Comparison of ENCODE assay signal across 7 cellular contexts in the genomic region with DNA sequence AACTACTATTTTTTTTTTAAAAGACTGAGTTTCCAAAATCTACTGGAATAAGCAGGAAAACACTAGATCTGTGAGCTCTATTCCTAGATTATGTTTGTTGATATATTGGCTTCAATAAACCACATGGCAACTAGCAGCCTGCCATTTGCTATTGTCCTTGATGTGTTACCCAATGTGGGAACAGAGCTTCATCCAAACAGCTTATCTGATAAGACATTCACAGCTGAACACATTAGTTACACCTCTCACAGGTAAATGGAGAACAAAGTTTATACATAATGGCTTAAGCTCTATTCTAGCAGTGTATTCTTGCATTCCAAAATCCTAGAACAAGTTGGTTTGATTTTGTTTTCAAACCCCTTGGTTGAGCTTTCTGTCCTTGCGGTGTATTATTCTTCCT.
"Had no signal": no experiment of that assay in that cellular context is flagged by ENCODE, and none has a peak within 500 bp of the region (broad histone marks: within the 10 kb centered on the region; RNA-seq: fewer than 3 reads in every experiment).

No MANE protein-coding gene starts in this region.

- FAIRE-seq: HepG2, HTR-8/SVneo, K562 had no signal

- ATAC-seq: HepG2, K562 had no signal

- H3K27ac ChIP-seq: HL-60 had no signal

- H3K4me3 ChIP-seq: K562 had no signal

- DNase-seq: IMR-90, KBM-7, KG1 had no signal
